Comparison of ENCODE assay signal across 15 cellular contexts in the genomic region with DNA sequence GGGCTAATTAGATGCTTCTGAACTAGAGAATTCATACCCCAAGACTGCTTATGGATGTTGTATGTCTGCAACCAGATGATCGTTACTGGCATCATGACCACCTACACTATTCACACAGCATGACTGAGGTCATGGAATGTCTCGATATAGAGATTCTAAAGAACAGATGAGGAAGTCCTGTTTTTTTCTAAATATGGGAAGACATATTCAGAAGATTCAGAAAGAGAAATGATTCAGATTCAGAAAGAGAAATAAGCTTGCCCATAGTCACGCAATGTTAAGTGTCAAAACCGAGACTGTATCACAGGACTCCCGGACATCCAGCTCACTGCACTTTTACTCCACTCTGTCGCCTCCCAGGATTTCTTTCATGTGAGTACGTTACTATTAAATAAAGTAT.
DNase-seq lines count a peak whose midpoint lies in the region; ATAC-seq and TF ChIP-seq lines count a peak whose summit lies in the region.
"Had no signal": no experiment of that assay in that cellular context is flagged by ENCODE, and none has a peak within 500 bp of the region (broad histone marks: within the 10 kb centered on the region; RNA-seq: fewer than 3 reads in every experiment).

No MANE protein-coding gene starts in this region.

- H3K4me3 ChIP-seq in GM06990 (replicated peaks; ENCODE audit: low read depth, low read length) (peak overlapping the region; percentile 57), SK-N-SH (ENCODE audit: low read depth in 2 of 2, low read length in 1 of 2) (no peak overlapping the region)
- H3K4me3 ChIP-seq: body of pancreas, K562, left lung, neural progenitor cell had no signal

- no peaks in the 10 kb centered on the region for H3F3A ChIP-seq in SK-N-SH (replicated peaks; ENCODE audit: insufficient read depth)

- no peaks in the 10 kb centered on the region for H3K79me2 ChIP-seq in SK-N-SH (ENCODE audit: insufficient read depth)

- POLR2A ChIA-PET in SK-N-SH (lab: Yijun Ruan, JAX) = no interaction called here

- no peak overlapping the region for H3K9ac ChIP-seq in SK-N-SH
- H3K9ac ChIP-seq: neural progenitor cell had no signal

- H2AFZ ChIP-seq in SK-N-SH (ENCODE audit: low read depth) = no peak overlapping the region
- H2AFZ ChIP-seq: neural progenitor cell had no signal

- no peaks in the 10 kb centered on the region for H4K20me1 ChIP-seq in SK-N-SH (ENCODE audit: insufficient read depth)

- no peaks in the 10 kb centered on the region for H3K27me3 Mint-ChIP-seq in T-helper 17 cell

- H3K4me1 Mint-ChIP-seq in T-helper 17 cell = no peaks in the 10 kb centered on the region

- no peak overlapping the region for H3K27ac ChIP-seq in SK-N-SH (ENCODE audit: low read depth in 2 of 2, low read length in 1 of 2)
- H3K27ac ChIP-seq: body of pancreas, left lung, neural progenitor cell had no signal

- H3K4me2 ChIP-seq in SK-N-SH = no peak overlapping the region
- H3K4me2 ChIP-seq: neural progenitor cell had no signal

- no peak for TF ChIP-seq RAD21 in SK-N-SH (IDR thresholded peaks at IDR 0.05; ENCODE audit: low read length)

- TF ChIP-seq CTCF in GM06990 (IDR thresholded peaks at IDR 0.05; ENCODE audit: insufficient read depth, low read length, poor library complexity, severe bottlenecking) = no peak
- TF ChIP-seq CTCF in SK-N-SH (IDR thresholded peaks at IDR 0.05) = no peak

- peaks cover 0 to 8% of the 10 kb centered on the region in 2 experiments; a peak in 1 of 4 replicates for H3K4me1 ChIP-seq in SK-N-SH (ENCODE audit: control insufficient read depth in 1 of 2, insufficient read depth in 2 of 2, low read depth in 1 of 2, low read length in 1 of 2)

- H3K27ac Mint-ChIP-seq in T-helper 17 cell = peak overlapping the region; percentile 12
- H3K27ac Mint-ChIP-seq: neural progenitor cell had no signal

- peak; percentile 31 for ATAC-seq in GM18520 (IDR thresholded peaks at IDR 0.05; ENCODE audit: unreplicated experiment)
- ATAC-seq in HG02852 (IDR thresholded peaks at IDR 0.05; ENCODE audit: unreplicated experiment) = peak; percentile 65
- ATAC-seq in T-helper 17 cell = no peak
- ATAC-seq in HG03139 (IDR thresholded peaks at IDR 0.05; ENCODE audit: unreplicated experiment) = no peak
- ATAC-seq: body of pancreas, K562, left lung, Panc1 had no signal

- DNase-seq in GM06990 (ENCODE audit: extremely low read depth, insufficient read length) (no peak), T-helper 17 cell (no peak), EL (no peak), NCI-H146 (lab: John Stamatoyannopoulos, UW) (no peak), SK-N-SH (no peak)
- DNase-seq: body of pancreas, head of caudate nucleus, left lung, NCI-H2107 had no signal

- H3K9me3 ChIP-seq in T-helper 17 cell (ENCODE audit: control insufficient read depth, low read length, poor library complexity, severe bottlenecking) (no peaks in the 10 kb centered on the region), SK-N-SH (no peaks in the 10 kb centered on the region)
- H3K9me3 ChIP-seq: body of pancreas, left lung had no signal

- H3K36me3 ChIP-seq in GM06990 (ENCODE audit: control insufficient read depth, insufficient read depth, low read length) = no peaks in the 10 kb centered on the region
- H3K36me3 ChIP-seq in SK-N-SH (replicated peaks in 1 of 2; ENCODE audit: control insufficient read depth in 1 of 2, insufficient read depth in 2 of 2, low read length in 1 of 2) = no peaks in the 10 kb centered on the region
- H3K36me3 ChIP-seq: left lung, neural progenitor cell had no signal

- no peaks in the 10 kb centered on the region for H3K9me2 ChIP-seq in SK-N-SH

- no peaks in the 10 kb centered on the region for H3K36me3 Mint-ChIP-seq in T-helper 17 cell (ENCODE audit: low read depth)
- H3K36me3 Mint-ChIP-seq: neural progenitor cell had no signal

- CTCF ChIA-PET in SK-N-SH (lab: Yijun Ruan, JAX) = interaction anchor here (1.0 kb wide), 1 partner anchor 40 kb away, joined by 3 read pairs; no protein-coding TSS in a partner anchor

- H3K27me3 ChIP-seq in GM06990 (replicated peaks; ENCODE audit: control insufficient read depth, insufficient read depth, low read length) = no peaks in the 10 kb centered on the region
- no peaks in the 10 kb centered on the region; the same call in 1 of the 2 replicates for H3K27me3 ChIP-seq in SK-N-SH (ENCODE audit: insufficient read depth)
- H3K27me3 ChIP-seq: body of pancreas, left lung, neural progenitor cell had no signal

- 13% methylated on average over 7 of the region's 7 CpGs for WGBS in SK-N-SH (ENCODE audit: low lambda C conversion rate)

- H3K4me3 Mint-ChIP-seq in T-helper 17 cell = no peak overlapping the region
- H3K4me3 Mint-ChIP-seq: neural progenitor cell had no signal

- no peak for TF ChIP-seq EP300 in SK-N-SH (IDR thresholded peaks at IDR 0.05; ENCODE audit: borderline replicate concordance in 1 of 2, low read depth in 1 of 2, low read length in 1 of 2)

TF ChIP-seq in SK-N-SH, 30 proteins besides CTCF, POLR2A, EP300 and RAD21:
- TF ChIP-seq FOXM1 (IDR thresholded peaks at IDR 0.05; ENCODE audit: low read depth) = no peak
- TF ChIP-seq YY1 (IDR thresholded peaks at IDR 0.05; ENCODE audit: low read depth) = no peak
- TF ChIP-seq RXRA (IDR thresholded peaks at IDR 0.05; ENCODE audit: borderline replicate concordance, low read depth) = no peak
- TF ChIP-seq NRF1 (IDR thresholded peaks at IDR 0.05; ENCODE audit: low read depth, low read length) = no peak
- TF ChIP-seq PBX3 (IDR thresholded peaks at IDR 0.05) = no peak
- TF ChIP-seq CHD2 (IDR thresholded peaks at IDR 0.05; ENCODE audit: low read length, partially characterized antibody) = no peak
- no peak for TF ChIP-seq GABPA (IDR thresholded peaks at IDR 0.05; ENCODE audit: low read depth)
- no peak for TF ChIP-seq SIN3A (IDR thresholded peaks at IDR 0.05; ENCODE audit: borderline replicate concordance, low read depth, low read length)
- no peak for TF ChIP-seq NFIC (IDR thresholded peaks at IDR 0.05; ENCODE audit: borderline replicate concordance)
- no peak for TF ChIP-seq POLR2AphosphoS5 (IDR thresholded peaks at IDR 0.05; ENCODE audit: low read depth, low read length)
TF ChIP-seq in SK-N-SH: peak in this region for 0.

Comparison
In these comparisons a context has a peak if more than half of its experiments do, and no peak if none do; other contexts are left out.
1. ATAC-seq: peak in GM18520 (single experiment) and HG02852 (single experiment); none in T-helper 17 cell (single experiment) and HG03139 (single experiment).